ENCODE assay signal across 8 cellular contexts in genomic region chr9:95508968-95509850, GRCh38. TPM values are rescaled to one million over a fixed set of nuclear protein-coding genes. Genes with fewer than 3 reads are reported as not detected.
A peak's percentile ranks its signal among the peaks of the same experiment; 100 is the strongest.
DNase-seq lines count a peak whose midpoint lies in the region; ATAC-seq and TF ChIP-seq lines count a peak whose summit lies in the region.

No MANE protein-coding gene starts in this region.

- peak overlapping the region; percentile 71 for H3K27ac ChIP-seq in MM.1S (ENCODE audit: low read length)
- peak overlapping the region; percentile 99 for H3K27ac ChIP-seq in neuronal stem cell (replicated peaks; ENCODE audit: low read length)

- H3K36me3 Mint-ChIP-seq in activated naive CD8-positive, alpha-beta T cell: no peaks in the 10 kb centered on the region

- H3K27me3 ChIP-seq in MM.1S (replicated peaks; ENCODE audit: insufficient read depth, low read length) (no peaks in the 10 kb centered on the region), neuronal stem cell (ENCODE audit: control insufficient read depth in 3 of 3, insufficient read depth in 3 of 3, low read depth in 1 of 3, low read length in 3 of 3) (no peaks in the 10 kb centered on the region)

- no peak overlapping the region for H4K8ac ChIP-seq in neuronal stem cell (ENCODE audit: low read depth, low read length)

- no peaks in the 10 kb centered on the region for H3K9me3 ChIP-seq in MM.1S (replicated peaks; ENCODE audit: insufficient read depth, low read length)
- no peaks in the 10 kb centered on the region for H3K9me3 ChIP-seq in neuronal stem cell (replicated peaks in 1 of 2; ENCODE audit: control insufficient read depth in 2 of 2, insufficient read depth in 1 of 2, low read depth in 1 of 2, low read length in 2 of 2)

- peak overlapping the region; percentile 76 for H3K23ac ChIP-seq in neuronal stem cell (ENCODE audit: low read depth, low read length, poor library complexity)

- no peak overlapping the region for H2BK15ac ChIP-seq in neuronal stem cell (ENCODE audit: low read length)

- H3K14ac ChIP-seq in neuronal stem cell (ENCODE audit: low read length): peak overlapping the region; percentile 97

- H3K36me3 ChIP-seq in MM.1S (replicated peaks; ENCODE audit: insufficient read depth, low read length) (no peaks in the 10 kb centered on the region), neuronal stem cell (replicated peaks in 1 of 2; ENCODE audit: control insufficient read depth in 2 of 2, insufficient read depth in 2 of 2, low read length in 2 of 2) (peaks cover 0 to 34% of the 10 kb centered on the region in 2 donors)

- H2BK12ac ChIP-seq in neuronal stem cell (ENCODE audit: low read length): peak overlapping the region; percentile 82

- H3K27ac Mint-ChIP-seq in activated naive CD8-positive, alpha-beta T cell: peak overlapping the region; percentile 46

- no peaks in the 10 kb centered on the region for H4K20me1 ChIP-seq in MM.1S (ENCODE audit: insufficient read depth, low read length)

- H3K9ac ChIP-seq in MM.1S (ENCODE audit: low read length): peak overlapping the region; percentile 76
- peak overlapping the region; percentile 97 for H3K9ac ChIP-seq in neuronal stem cell (ENCODE audit: low read depth, low read length, poor library complexity)

- no peaks in the 10 kb centered on the region for H3K9me3 Mint-ChIP-seq in activated naive CD8-positive, alpha-beta T cell (ENCODE audit: low read depth)

- no peaks in the 10 kb centered on the region for H3K9me2 ChIP-seq in MM.1S (replicated peaks; ENCODE audit: insufficient read depth, low read length)

- H4K91ac ChIP-seq in neuronal stem cell (ENCODE audit: low read depth, low read length, poor library complexity): no peak overlapping the region

- no peak for TF ChIP-seq CTCF in MM.1S (IDR thresholded peaks at IDR 0.05; ENCODE audit: low read length)

- peak overlapping the region; percentile 96 for H2AK5ac ChIP-seq in neuronal stem cell (ENCODE audit: low read depth, low read length)

- peaks cover 46% of the 10 kb centered on the region for H3F3A ChIP-seq in MM.1S (ENCODE audit: insufficient read depth, low read length)

- peak overlapping the region; percentile 86 for H3K4me3 Mint-ChIP-seq in activated naive CD8-positive, alpha-beta T cell

- peaks cover 43% of the 10 kb centered on the region for H3K4me1 Mint-ChIP-seq in activated naive CD8-positive, alpha-beta T cell (ENCODE audit: low read depth)

- H2AFZ ChIP-seq in MM.1S (ENCODE audit: low read length) (peak overlapping the region; percentile 63), neuronal stem cell (ENCODE audit: low read length) (no peak overlapping the region)

- H3K4me2 ChIP-seq in MM.1S (ENCODE audit: low read depth, low read length): peak overlapping the region; percentile 73
- H3K4me2 ChIP-seq in neuronal stem cell (ENCODE audit: insufficient read depth, low read length, poor library complexity, severe bottlenecking): peak overlapping the region; percentile 70

- H2BK5ac ChIP-seq in neuronal stem cell (ENCODE audit: low read length): peak overlapping the region; percentile 98

- H3K4me3 ChIP-seq in MM.1S (ENCODE audit: low read length) (peak overlapping the region; percentile 71), neuronal stem cell (ENCODE audit: low read length in 2 of 2) (peak overlapping the region; percentile 94 to 95)

- H3K4me1 ChIP-seq in MM.1S (ENCODE audit: low read length) (peaks cover 4% of the 10 kb centered on the region; the same call in 1 of the 2 replicates), neuronal stem cell (ENCODE audit: control insufficient read depth in 2 of 2, insufficient read depth in 1 of 2, low read depth in 1 of 2, low read length in 2 of 2) (peaks cover 20 to 29% of the 10 kb centered on the region in 2 donors)

- H3K27me3 Mint-ChIP-seq in activated naive CD8-positive, alpha-beta T cell: no peaks in the 10 kb centered on the region

- H3K4ac ChIP-seq in neuronal stem cell (ENCODE audit: low read length): peak overlapping the region; percentile 37

- peaks cover 46% of the 10 kb centered on the region for H3K79me2 ChIP-seq in MM.1S (ENCODE audit: low read length)

- peaks cover 2% of the 10 kb centered on the region for H3K79me1 ChIP-seq in neuronal stem cell (ENCODE audit: low read depth, low read length)

- DNase-seq in DMS114 treated with DMSO at 0.1 percent for 48 hours (lab: John Stamatoyannopoulos, UW; ENCODE audit: unreplicated experiment): peak; percentile 79
- peak; percentile 93 for DNase-seq in MM.1S
- peak; percentile 79 to 88 for DNase-seq in SHP77 (lab: John Stamatoyannopoulos, UW)
- peak; percentile 94 for DNase-seq in globus pallidus (ENCODE audit: low spot score)
- peak; percentile 97 for DNase-seq in neuronal stem cell (ENCODE audit: low spot score)
- DNase-seq in ureter (ENCODE audit: low spot score): peak; percentile 88

- no CpG with 5 or more reads among the region's 48 CpGs for WGBS in neuronal stem cell (ENCODE audit: extremely low coverage in 2 of 2, insufficient read length in 2 of 2, insufficient replicate concordance in 1 of 2), 2 donors

- H2BK120ac ChIP-seq in neuronal stem cell (ENCODE audit: low read depth, low read length): peak overlapping the region; percentile 62

- peak; percentile 29 for ATAC-seq in GM21737 (IDR thresholded peaks at IDR 0.05; ENCODE audit: unreplicated experiment)

- H3K18ac ChIP-seq in neuronal stem cell (ENCODE audit: low read length): peak overlapping the region; percentile 99

RNA-seq across cellular contexts. Expression of gene PTCH1, which starts 7.6 kb away (rescaled TPM):
- 18.4 TPM for polyA plus RNA-seq in neuronal stem cell (2013, experiment 1 of 2)
- 18.9 TPM for polyA plus RNA-seq in neuronal stem cell (2013, experiment 2 of 2)
- total RNA-seq in ureter: 81.0 TPM

Comparison
In these comparisons a context has a peak if more than half of its experiments do, and no peak if none do; other contexts are left out.
1. Peak in every context shown above with its lines: DNase-seq, ATAC-seq, H3K4me3 ChIP-seq and H3K27ac ChIP-seq.